ENCODE assay signal across 12 cellular contexts in genomic region chr9:21616082-21616778, GRCh38.
DNase-seq lines count a peak whose midpoint lies in the region; ATAC-seq and TF ChIP-seq lines count a peak whose summit lies in the region.
"Had no signal": no experiment of that assay in that cellular context is flagged by ENCODE, and none has a peak within 500 bp of the region (broad histone marks: within the 10 kb centered on the region; RNA-seq: fewer than 3 reads in every experiment).

No MANE protein-coding gene starts in this region.

- DNase-seq in EH (ENCODE audit: low read depth) (peak; percentile 96), LoVo (ENCODE audit: low spot score) (peak; percentile 60), cardiac fibroblast (ENCODE audit: low read depth in 2 of 2) (peak; percentile 92 to 97), UCSD-AML1 (lab: John Stamatoyannopoulos, UW; ENCODE audit: unreplicated experiment) (no peak), heart left ventricle (no peak)
- DNase-seq in effector memory CD8-positive, alpha-beta T cell: no peak
- DNase-seq: activated B cell treated with CpG ODN at 0.5 μM for 24 hours; activated T-cell treated with anti-CD3 and anti-CD28 coated beads, Interleukin-2, amount 50 U/mL, for 72 hours; cortex of kidney; NCI-H146 had no signal

- ATAC-seq in heart left ventricle (no peak), HG02970 (IDR thresholded peaks at IDR 0.05; ENCODE audit: low FRiP score, unreplicated experiment) (no peak)
- ATAC-seq in effector memory CD8-positive, alpha-beta T cell (replicated peaks): no peak
- ATAC-seq: activated T-cell treated with anti-CD3 and anti-CD28 coated beads, Interleukin-2, amount 50 U/mL, for 72 hours had no signal

- 44 to 58% methylated on average over 2 of the region's 6 CpGs for WGBS in mesodermal cell (ENCODE audit: insufficient coverage in 2 of 2), 2 experiments
- 67 to 74% (median 69%) methylated on average over 6 of the region's 6 CpGs for WGBS in heart left ventricle, 4 donors

- no peaks in the 10 kb centered on the region for H3K4me1 ChIP-seq in mesodermal cell (ENCODE audit: control insufficient read depth, insufficient read depth, low read length, poor library complexity, severe bottlenecking)
- H3K4me1 ChIP-seq in heart left ventricle: no peaks in the 10 kb centered on the region

- no peak for TF ChIP-seq CTCF in cardiac fibroblast (IDR thresholded peaks at IDR 0.05; ENCODE audit: low read depth, low read length)
- TF ChIP-seq CTCF in heart left ventricle (IDR thresholded peaks at IDR 0.05): no peak

- peak overlapping the region; percentile 83 for H3K27ac ChIP-seq in mesodermal cell (ENCODE audit: low read depth, low read length, severe bottlenecking)
- no peak overlapping the region for H3K27ac ChIP-seq in heart left ventricle

- H3K4me3 Mint-ChIP-seq in effector memory CD8-positive, alpha-beta T cell: no peak overlapping the region
- H3K4me3 Mint-ChIP-seq: activated B cell treated with CpG ODN at 0.5 μM for 24 hours; activated T-cell treated with anti-CD3 and anti-CD28 coated beads, Interleukin-2, amount 50 U/mL, for 72 hours had no signal

- peaks cover 12 to 19% of the 10 kb centered on the region in 2 donors for H3K27me3 Mint-ChIP-seq in effector memory CD8-positive, alpha-beta T cell

- TF ChIP-seq POLR2A in heart left ventricle (IDR thresholded peaks at IDR 0.05): no peak

- intact Hi-C loops in heart left ventricle (cut with DNase I): no loop called here

- no peaks in the 10 kb centered on the region for H3K36me3 ChIP-seq in mesodermal cell (ENCODE audit: control insufficient read depth, insufficient read depth, low read length)
- no peaks in the 10 kb centered on the region for H3K36me3 ChIP-seq in heart left ventricle

- no peaks in the 10 kb centered on the region for H3K9me3 Mint-ChIP-seq in effector memory CD8-positive, alpha-beta T cell
- H3K9me3 Mint-ChIP-seq: activated B cell treated with CpG ODN at 0.5 μM for 24 hours; activated T-cell treated with anti-CD3 and anti-CD28 coated beads, Interleukin-2, amount 50 U/mL, for 72 hours had no signal

- H3K27ac Mint-ChIP-seq in effector memory CD8-positive, alpha-beta T cell: no peak overlapping the region
- H3K27ac Mint-ChIP-seq: activated B cell treated with CpG ODN at 0.5 μM for 24 hours; activated T-cell treated with anti-CD3 and anti-CD28 coated beads, Interleukin-2, amount 50 U/mL, for 72 hours had no signal

- H3K9me3 ChIP-seq in mesodermal cell (ENCODE audit: control insufficient read depth, low read length) (no peaks in the 10 kb centered on the region), heart left ventricle (no peaks in the 10 kb centered on the region)

- H3K4me1 Mint-ChIP-seq in effector memory CD8-positive, alpha-beta T cell (ENCODE audit: low read depth in 2 of 2): peaks cover 11 to 14% of the 10 kb centered on the region in 2 donors
- H3K4me1 Mint-ChIP-seq: activated B cell treated with CpG ODN at 0.5 μM for 24 hours had no signal

- H3K27me3 ChIP-seq in heart left ventricle: peaks cover 0 to 15% (median 0%) of the 10 kb centered on the region in 9 donors

- H3K36me3 Mint-ChIP-seq in effector memory CD8-positive, alpha-beta T cell (ENCODE audit: insufficient read depth): no peaks in the 10 kb centered on the region

- H3K4me3 ChIP-seq in cardiac fibroblast (replicated peaks in 1 of 2; ENCODE audit: low read depth in 2 of 2, low read length in 2 of 2) (no peak overlapping the region), mesodermal cell (ENCODE audit: extremely low read depth, insufficient read depth, low read length, poor library complexity, severe bottlenecking) (no peak overlapping the region), heart left ventricle (no peak overlapping the region)

Comparison
In these comparisons a context has a peak if more than half of its experiments do, and no peak if none do; other contexts are left out.
1. DNase-seq: peak in EH (single experiment), LoVo (single experiment) and cardiac fibroblast (2 of 2); none in UCSD-AML1 (single experiment), heart left ventricle (0 of 5) and effector memory CD8-positive, alpha-beta T cell (0 of 3).